Comparison of ENCODE assay signal across 22 cellular contexts in the genomic region with DNA sequence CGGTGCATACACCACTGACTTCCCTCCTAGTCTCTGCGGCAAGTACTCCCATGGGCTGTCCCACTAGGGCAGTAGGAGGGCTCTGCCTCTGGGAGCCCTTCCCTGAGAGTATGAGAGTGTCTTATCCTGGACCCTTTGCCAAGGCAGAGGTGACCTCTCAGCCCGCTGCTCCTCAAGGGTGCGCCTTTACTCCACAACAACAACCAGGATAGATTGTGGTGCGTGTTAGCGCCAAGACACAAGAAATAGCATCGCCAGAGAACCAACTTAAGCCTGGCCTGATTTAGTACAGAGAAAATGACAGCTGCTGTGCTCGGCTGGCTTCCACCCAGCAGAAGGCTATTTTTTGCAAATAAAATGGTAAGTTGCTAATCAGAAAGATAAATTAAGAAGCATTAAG.
"Had no signal": no experiment of that assay in that cellular context is flagged by ENCODE, and none has a peak within 500 bp of the region (broad histone marks: within the 10 kb centered on the region; RNA-seq: fewer than 3 reads in every experiment).

No MANE protein-coding gene starts in this region.

- H3K36me3 Mint-ChIP-seq: natural killer cell treated with Interleukin-12 subunit alpha and Interleukin-12 subunit beta and Interleukin-15 and Interleukin-18, amount 100 ng/mL, for 72 hours; stimulated activated effector memory CD8-positive, alpha-beta T cell treated with anti-CD3 and anti-CD28 coated beads, Interleukin-12 subunit alpha, Interleukin-12 subunit beta, amount 100 ng/mL, for 72 hours had no signal

- H3K9me3 Mint-ChIP-seq: central memory CD8-positive, alpha-beta T cell; endodermal cell; natural killer cell treated with Interleukin-12 subunit alpha and Interleukin-12 subunit beta and Interleukin-15 and Interleukin-18, amount 100 ng/mL, for 72 hours; stimulated activated effector memory CD8-positive, alpha-beta T cell treated with anti-CD3 and anti-CD28 coated beads, Interleukin-12 subunit alpha, Interleukin-12 subunit beta, amount 100 ng/mL, for 72 hours had no signal

- H3K4me3 Mint-ChIP-seq: central memory CD8-positive, alpha-beta T cell; endodermal cell; natural killer cell treated with Interleukin-12 subunit alpha and Interleukin-12 subunit beta and Interleukin-15 and Interleukin-18, amount 100 ng/mL, for 72 hours; stimulated activated effector memory CD8-positive, alpha-beta T cell treated with anti-CD3 and anti-CD28 coated beads, Interleukin-12 subunit alpha, Interleukin-12 subunit beta, amount 100 ng/mL, for 72 hours had no signal

- H3K9me3 ChIP-seq: right atrium auricular region, sigmoid colon, suprapubic skin, tibial artery, upper lobe of left lung, uterus had no signal

- H3K4me3 ChIP-seq: hepatocyte, lung, right atrium auricular region, sigmoid colon, suprapubic skin, tibial artery, upper lobe of left lung, uterus had no signal

- H3K27ac ChIP-seq: hepatocyte, right atrium auricular region, sigmoid colon, suprapubic skin, tibial artery, uterus had no signal

- H3K27ac Mint-ChIP-seq: endodermal cell; natural killer cell treated with Interleukin-12 subunit alpha and Interleukin-12 subunit beta and Interleukin-15 and Interleukin-18, amount 100 ng/mL, for 72 hours; stimulated activated effector memory CD8-positive, alpha-beta T cell treated with anti-CD3 and anti-CD28 coated beads, Interleukin-12 subunit alpha, Interleukin-12 subunit beta, amount 100 ng/mL, for 72 hours had no signal

- H3K4me1 Mint-ChIP-seq: central memory CD8-positive, alpha-beta T cell; stimulated activated effector memory CD8-positive, alpha-beta T cell treated with anti-CD3 and anti-CD28 coated beads, Interleukin-12 subunit alpha, Interleukin-12 subunit beta, amount 100 ng/mL, for 72 hours had no signal

- H3K27me3 ChIP-seq: hepatocyte, right atrium auricular region, sigmoid colon, suprapubic skin, tibial artery, upper lobe of left lung, uterus had no signal

- H3K36me3 ChIP-seq: right atrium auricular region, sigmoid colon, suprapubic skin, tibial artery, upper lobe of left lung, uterus had no signal

- H3K79me2 ChIP-seq: hepatocyte had no signal

- H3K4me1 ChIP-seq: suprapubic skin, upper lobe of left lung had no signal

- DNase-seq: endodermal cell; erythroblast; foreskin melanocyte; head of caudate nucleus; left colon; left ventricle myocardium superior; mesendoderm; sigmoid colon; stimulated activated CD4-positive, alpha-beta T cell treated with anti-CD3 and anti-CD28 coated beads, Interleukin-4, amount 100 ng/mL, for 1 hour; stimulated activated CD8-positive, alpha-beta memory T cell treated with anti-CD3 and anti-CD28 coated beads, Interleukin-4, amount 100 ng/mL, for 48 hours; stimulated activated naive CD8-positive, alpha-beta T cell treated with anti-CD3 and anti-CD28 coated beads, Interleukin-15, Interleukin-2, amounts not matched to agents 100 U/mL and 50 U/mL, for 24 hours; tibial artery; upper lobe of left lung; uterus had no signal

- H2AFZ ChIP-seq: hepatocyte had no signal

- H3K4me2 ChIP-seq: hepatocyte had no signal

- FAIRE-seq: endothelial cell of umbilical vein had no signal
